Comparison of ENCODE assay signal across 3 cellular contexts in genomic region chr1:19730232-19730631, GRCh38.
A peak's percentile ranks its signal among the peaks of the same experiment; 100 is the strongest.
TF ChIP-seq lines count a peak whose summit lies in the region.

No MANE protein-coding gene starts in this region.

TF ChIP-seq in HCT116, 20 proteins besides CTCF, POLR2A, EP300 and RAD21:
- TF ChIP-seq YY1 (IDR thresholded peaks at IDR 0.05; ENCODE audit: extremely low read depth, insufficient replicate concordance, low read depth, low read length) (no peak), CBX3 (IDR thresholded peaks at IDR 0.05; ENCODE audit: low read depth) (peak; percentile 50; the same call in 1 of the 2 replicates)
TF ChIP-seq in HCT116: peak in this region for 1.

TF ChIP-seq in WTC11, 78 proteins besides CTCF, POLR2A, EP300 and RAD21:
- TF ChIP-seq GTF2I (CRISPR knock-in tag; conservative IDR thresholded peaks at IDR 0.05), result peak; percentile 78
- no peak for TF ChIP-seq E2F4 (CRISPR knock-in tag; IDR thresholded peaks at IDR 0.05; ENCODE audit: borderline replicate concordance, low read depth)
- TF ChIP-seq ESRRA (CRISPR knock-in tag; IDR thresholded peaks at IDR 0.05; ENCODE audit: borderline replicate concordance), result no peak

TF ChIP-seq in H1, 55 proteins besides CTCF, POLR2A, EP300 and RAD21:
- TF ChIP-seq HDAC2 (IDR thresholded peaks at IDR 0.05; ENCODE audit: borderline replicate concordance in 1 of 2, low read depth in 2 of 2, low read length in 2 of 2) (0 out of 4 replicates have a peak, but pooled peaks of 1 of the 2 experiments have one; percentile 41), USF2 (IDR thresholded peaks at IDR 0.05; ENCODE audit: low read length) (no peak), KDM1A (IDR thresholded peaks at IDR 0.05; ENCODE audit: borderline replicate concordance, low read length) (peak; percentile 87; the same call in 1 of the 2 replicates)
